ENCODE assay signal across 1 cellular context in genomic region chr6:167668019-167668753, GRCh38.
TF ChIP-seq lines count a peak whose summit lies in the region.

No MANE protein-coding gene starts in this region.

TF ChIP-seq in HepG2, 621 proteins besides CTCF, POLR2A, EP300 and RAD21 (continued from another document):
- TF ChIP-seq HOMEZ (CRISPR knock-in tag; IDR thresholded peaks at IDR 0.05; ENCODE audit: low read depth) (no peak; the same call in none of the 2 replicates), ZMYM3 (CRISPR knock-in tag; IDR thresholded peaks at IDR 0.05) (peak; percentile 92), ZC3H4 (CRISPR knock-in tag; IDR thresholded peaks at IDR 0.05; ENCODE audit: borderline replicate concordance) (no peak), ZNF329 (CRISPR knock-in tag; IDR thresholded peaks at IDR 0.05; ENCODE audit: low read depth) (peak; percentile 89; the same call in 1 of the 2 replicates), ZNF710 (CRISPR knock-in tag; IDR thresholded peaks at IDR 0.05; ENCODE audit: borderline replicate concordance) (peak; percentile 96), ZNF891 (CRISPR knock-in tag; IDR thresholded peaks at IDR 0.05) (peak; percentile 89), NR1H2 (CRISPR knock-in tag; IDR thresholded peaks at IDR 0.05; ENCODE audit: borderline replicate concordance, low read depth) (peak; percentile 71; the same call in 1 of the 2 replicates), ZNF138 (CRISPR knock-in tag; IDR thresholded peaks at IDR 0.05; ENCODE audit: low read depth) (peak; percentile 53; the same call in 1 of the 2 replicates), SP1 (IDR thresholded peaks at IDR 0.05) (no peak), SP1 (CRISPR knock-in tag; IDR thresholded peaks at IDR 0.05) (no peak), ZNF616 (CRISPR knock-in tag; IDR thresholded peaks at IDR 0.05; ENCODE audit: low read depth) (peak; percentile 94), NFATC3 (CRISPR knock-in tag; IDR thresholded peaks at IDR 0.05) (peak; percentile 53; the same call in 1 of the 2 replicates), HNF4G (IDR thresholded peaks at IDR 0.05; ENCODE audit: borderline replicate concordance, low read depth, low read length) (peak; percentile 92), HNF4G (CRISPR knock-in tag; IDR thresholded peaks at IDR 0.05; ENCODE audit: borderline replicate concordance, low read depth) (peak; percentile 97), ZNF20 (CRISPR knock-in tag; IDR thresholded peaks at IDR 0.05) (no peak), ZNF740 (CRISPR knock-in tag; IDR thresholded peaks at IDR 0.05) (no peak), ZEB1 (IDR thresholded peaks at IDR 0.05; ENCODE audit: insufficient replicate concordance, low read depth) (no peak), ONECUT2 (CRISPR knock-in tag; IDR thresholded peaks at IDR 0.05) (no peak), FOXA1 (IDR thresholded peaks at IDR 0.05) (no peak), FOXA1 (CRISPR knock-in tag; IDR thresholded peaks at IDR 0.05) (peak; percentile 77), ZNF207 (IDR thresholded peaks at IDR 0.05; ENCODE audit: borderline replicate concordance) (no peak), TEAD2 (CRISPR knock-in tag; IDR thresholded peaks at IDR 0.05) (no peak), ETV6 (CRISPR knock-in tag; conservative IDR thresholded peaks at IDR 0.05) (no peak), RFXANK (CRISPR knock-in tag; IDR thresholded peaks at IDR 0.05) (0 out of 2 replicates have a peak, but pooled peaks have one; percentile 68), ZNF383 (CRISPR knock-in tag; IDR thresholded peaks at IDR 0.05; ENCODE audit: borderline replicate concordance) (0 out of 2 replicates have a peak, but pooled peaks have one; percentile 28), ZNF605 (CRISPR knock-in tag; IDR thresholded peaks at IDR 0.05) (peak; percentile 99), RFX5 (IDR thresholded peaks at IDR 0.05; ENCODE audit: low read depth, low read length) (0 out of 2 replicates have a peak, but pooled peaks have one; percentile 37), NCOA5 (CRISPR knock-in tag; IDR thresholded peaks at IDR 0.05) (no peak), SALL2 (CRISPR knock-in tag; IDR thresholded peaks at IDR 0.05) (0 out of 2 replicates have a peak, but pooled peaks have one; percentile 82), ZNF670 (CRISPR knock-in tag; IDR thresholded peaks at IDR 0.05; ENCODE audit: borderline replicate concordance) (no peak; the same call in 1 of the 2 replicates), ZNF530 (CRISPR knock-in tag; IDR thresholded peaks at IDR 0.05; ENCODE audit: low read depth) (no peak), FUBP1 (CRISPR knock-in tag; IDR thresholded peaks at IDR 0.05; ENCODE audit: borderline replicate concordance) (peak; percentile 28; the same call in 1 of the 2 replicates), PRDM10 (CRISPR knock-in tag; IDR thresholded peaks at IDR 0.05; ENCODE audit: low read depth) (peak; percentile 33; the same call in 1 of the 2 replicates), GABPA (IDR thresholded peaks at IDR 0.05; ENCODE audit: low read depth, low read length) (no peak), GABPA (CRISPR knock-in tag; IDR thresholded peaks at IDR 0.05; ENCODE audit: low read depth) (no peak), MBD4 (IDR thresholded peaks at IDR 0.05; ENCODE audit: borderline replicate concordance, low read length) (no peak), PHF5A (CRISPR knock-in tag; IDR thresholded peaks at IDR 0.05; ENCODE audit: low read depth, unreplicated experiment) (no peak), TP53 (CRISPR knock-in tag; conservative IDR thresholded peaks at IDR 0.05) (no peak; the same call in 1 of the 2 replicates), WIZ (CRISPR knock-in tag; IDR thresholded peaks at IDR 0.05) (no peak; the same call in 1 of the 2 replicates), FOXA3 (CRISPR knock-in tag; IDR thresholded peaks at IDR 0.05) (peak; percentile 97), AHR (CRISPR knock-in tag; IDR thresholded peaks at IDR 0.05) (0 out of 2 replicates have a peak, but pooled peaks have one; percentile 21), FOSL1 (CRISPR knock-in tag; IDR thresholded peaks at IDR 0.05; ENCODE audit: borderline replicate concordance) (no peak), SMYD3 (CRISPR knock-in tag; IDR thresholded peaks at IDR 0.05) (peak; percentile 92; the same call in 1 of the 2 replicates), ZNF136 (CRISPR knock-in tag; IDR thresholded peaks at IDR 0.05; ENCODE audit: low read depth) (peak; percentile 99), ATF7-NPFF (CRISPR knock-in tag; IDR thresholded peaks at IDR 0.05; ENCODE audit: low read depth) (peak; percentile 90), ZNF775 (CRISPR knock-in tag; IDR thresholded peaks at IDR 0.05; ENCODE audit: borderline replicate concordance) (peak; percentile 68), ZNF280D (CRISPR knock-in tag; IDR thresholded peaks at IDR 0.05) (peak; percentile 98; the same call in 1 of the 2 replicates), KDM2A (CRISPR knock-in tag; IDR thresholded peaks at IDR 0.05; ENCODE audit: borderline replicate concordance, low read depth) (peak; percentile 66), ARID2 (CRISPR knock-in tag; IDR thresholded peaks at IDR 0.05; ENCODE audit: borderline replicate concordance) (peak; percentile 96)
- TF ChIP-seq, protein P1, sequence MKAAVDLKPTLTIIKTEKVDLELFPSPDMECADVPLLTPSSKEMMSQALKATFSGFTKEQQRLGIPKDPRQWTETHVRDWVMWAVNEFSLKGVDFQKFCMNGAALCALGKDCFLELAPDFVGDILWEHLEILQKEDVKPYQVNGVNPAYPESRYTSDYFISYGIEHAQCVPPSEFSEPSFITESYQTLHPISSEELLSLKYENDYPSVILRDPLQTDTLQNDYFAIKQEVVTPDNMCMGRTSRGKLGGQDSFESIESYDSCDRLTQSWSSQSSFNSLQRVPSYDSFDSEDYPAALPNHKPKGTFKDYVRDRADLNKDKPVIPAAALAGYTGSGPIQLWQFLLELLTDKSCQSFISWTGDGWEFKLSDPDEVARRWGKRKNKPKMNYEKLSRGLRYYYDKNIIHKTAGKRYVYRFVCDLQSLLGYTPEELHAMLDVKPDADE (CRISPR knock-in tag; IDR thresholded peaks at IDR 0.05): no peak
- TF ChIP-seq, protein P2, sequence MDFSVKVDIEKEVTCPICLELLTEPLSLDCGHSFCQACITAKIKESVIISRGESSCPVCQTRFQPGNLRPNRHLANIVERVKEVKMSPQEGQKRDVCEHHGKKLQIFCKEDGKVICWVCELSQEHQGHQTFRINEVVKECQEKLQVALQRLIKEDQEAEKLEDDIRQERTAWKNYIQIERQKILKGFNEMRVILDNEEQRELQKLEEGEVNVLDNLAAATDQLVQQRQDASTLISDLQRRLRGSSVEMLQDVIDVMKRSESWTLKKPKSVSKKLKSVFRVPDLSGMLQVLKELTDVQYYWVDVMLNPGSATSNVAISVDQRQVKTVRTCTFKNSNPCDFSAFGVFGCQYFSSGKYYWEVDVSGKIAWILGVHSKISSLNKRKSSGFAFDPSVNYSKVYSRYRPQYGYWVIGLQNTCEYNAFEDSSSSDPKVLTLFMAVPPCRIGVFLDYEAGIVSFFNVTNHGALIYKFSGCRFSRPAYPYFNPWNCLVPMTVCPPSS (IDR thresholded peaks at IDR 0.05): no peak
